In the genomic region with DNA sequence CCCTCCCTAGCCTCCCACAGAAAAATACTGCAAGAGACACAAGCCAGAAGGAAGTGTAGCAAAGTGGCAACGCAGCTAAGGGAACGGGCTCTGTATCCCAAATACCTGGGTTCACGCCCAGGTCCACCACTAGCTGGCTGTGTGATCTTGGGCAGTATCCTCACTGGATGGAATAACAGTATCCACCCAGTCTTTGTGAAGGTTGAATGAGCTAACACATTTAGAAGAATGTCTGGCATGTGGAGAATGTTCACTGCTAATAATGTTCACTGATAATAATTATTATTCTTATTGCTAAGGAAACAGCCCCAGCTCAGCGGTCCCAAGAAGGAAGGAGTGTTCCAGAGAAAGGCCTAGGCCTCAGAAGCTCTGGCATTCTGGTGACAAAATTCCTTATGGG, we compare ENCODE assay signal across 19 cellular contexts.
A peak's percentile ranks its signal among the peaks of the same experiment; 100 is the strongest.
DNase-seq lines count a peak whose midpoint lies in the region; ATAC-seq, FAIRE-seq and TF ChIP-seq lines count a peak whose summit lies in the region.
"Had no signal": no experiment of that assay in that cellular context is flagged by ENCODE, and none has a peak within 500 bp of the region (broad histone marks: within the 10 kb centered on the region; RNA-seq: fewer than 3 reads in every experiment).

No MANE protein-coding gene starts in this region.

- H3K36me3 Mint-ChIP-seq in activated CD4-positive, alpha-beta memory T cell treated with anti-CD3 and anti-CD28 coated beads for 36 hours: no peaks in the 10 kb centered on the region
- H3K36me3 Mint-ChIP-seq: activated naive CD4-positive, alpha-beta T cell treated with anti-CD3 and anti-CD28 coated beads, Interleukin-2, amount 50 U/mL, for 24 hours had no signal

- H3K27me3 ChIP-seq in right atrium auricular region (no peaks in the 10 kb centered on the region), upper lobe of right lung (no peaks in the 10 kb centered on the region), A673 (replicated peaks; ENCODE audit: insufficient read depth, low read depth, low read length, poor library complexity) (no peaks in the 10 kb centered on the region)
- H3K27me3 ChIP-seq: MG63 had no signal

- H3K4me3 Mint-ChIP-seq in activated CD4-positive, alpha-beta memory T cell treated with anti-CD3 and anti-CD28 coated beads for 36 hours: no peak overlapping the region
- H3K4me3 Mint-ChIP-seq: activated naive CD4-positive, alpha-beta T cell treated with anti-CD3 and anti-CD28 coated beads, Interleukin-2, amount 50 U/mL, for 24 hours; activated T-cell treated with anti-CD3 and anti-CD28 coated beads, Interleukin-2, amount 50 U/mL, for 24 hours; CD4-positive, alpha-beta T cell had no signal

- TF ChIP-seq CTCF in right atrium auricular region (IDR thresholded peaks at IDR 0.05) (no peak), upper lobe of right lung (IDR thresholded peaks at IDR 0.05) (no peak), A673 (conservative IDR thresholded peaks at IDR 0.05; ENCODE audit: low read depth, low read length) (no peak)

- no peak overlapping the region for H3K27ac Mint-ChIP-seq in activated CD4-positive, alpha-beta memory T cell treated with anti-CD3 and anti-CD28 coated beads for 36 hours
- H3K27ac Mint-ChIP-seq: activated naive CD4-positive, alpha-beta T cell treated with anti-CD3 and anti-CD28 coated beads, Interleukin-2, amount 50 U/mL, for 24 hours; activated T-cell treated with anti-CD3 and anti-CD28 coated beads, Interleukin-2, amount 50 U/mL, for 24 hours; CD4-positive, alpha-beta T cell had no signal

- peaks cover 9% of the 10 kb centered on the region for H3K27me3 Mint-ChIP-seq in activated CD4-positive, alpha-beta memory T cell treated with anti-CD3 and anti-CD28 coated beads for 36 hours

- H3K36me3 ChIP-seq in right atrium auricular region (peaks cover 11% of the 10 kb centered on the region), upper lobe of right lung (no peaks in the 10 kb centered on the region), A673 (ENCODE audit: insufficient read depth, low read length, poor library complexity, severe bottlenecking) (no peaks in the 10 kb centered on the region)
- H3K36me3 ChIP-seq: MG63 had no signal

- FAIRE-seq in GM19239 (lab: Jason Lieb, UNC): no peak
- FAIRE-seq: bronchial epithelial cell, keratinocyte had no signal

- no TSS peak for BruUV-seq in A673 (replicated peaks; lab: Mats Ljungman, UMichigan)

- H3K4me1 ChIP-seq in right atrium auricular region: peaks cover 0 to 30% of the 10 kb centered on the region in 2 donors
- H3K4me1 ChIP-seq in upper lobe of right lung: peaks cover 8% of the 10 kb centered on the region
- H3K4me1 ChIP-seq in A673 (ENCODE audit: insufficient read depth, low read length, poor library complexity, severe bottlenecking): no peaks in the 10 kb centered on the region
- H3K4me1 ChIP-seq: parathyroid adenoma had no signal

- H3K27ac ChIP-seq in right atrium auricular region (no peak overlapping the region), upper lobe of right lung (peak overlapping the region; percentile 11), A673 (ENCODE audit: low read depth, low read length, poor library complexity, severe bottlenecking) (no peak overlapping the region)
- H3K27ac ChIP-seq: parathyroid adenoma had no signal

- no peaks in the 10 kb centered on the region for H3K4me1 Mint-ChIP-seq in activated CD4-positive, alpha-beta memory T cell treated with anti-CD3 and anti-CD28 coated beads for 36 hours (ENCODE audit: low read depth)
- H3K4me1 Mint-ChIP-seq: activated naive CD4-positive, alpha-beta T cell treated with anti-CD3 and anti-CD28 coated beads, Interleukin-2, amount 50 U/mL, for 24 hours had no signal

- no peak for DNase-seq in Right ventricle myocardium inferior (ENCODE audit: missing footprints)
- DNase-seq in right atrium auricular region (ENCODE audit: low spot score): no peak
- DNase-seq in epidermal melanocyte (ENCODE audit: insufficient read length, low spot score): peak; percentile 45
- DNase-seq in left kidney (ENCODE audit: low read depth, low spot score): peak; percentile 71
- no peak for DNase-seq in upper lobe of right lung
- no peak for DNase-seq in GM19239 (ENCODE audit: insufficient read length, low spot score)
- DNase-seq in A673 (ENCODE audit: low spot score): no peak
- DNase-seq in activated CD4-positive, alpha-beta memory T cell treated with anti-CD3 and anti-CD28 coated beads for 36 hours: no peak
- DNase-seq: activated T-cell treated with anti-CD3 and anti-CD28 coated beads, Interleukin-2, amount 50 U/mL, for 24 hours; CD4-positive, alpha-beta T cell; MG63; NCI-H1930; NCI-H524; PC-3; stimulated activated naive CD4-positive, alpha-beta T cell had no signal

- H3K4me3 ChIP-seq in right atrium auricular region (no peak overlapping the region), upper lobe of right lung (no peak overlapping the region), A673 (ENCODE audit: low read depth, low read length, poor library complexity, severe bottlenecking) (no peak overlapping the region)
- H3K4me3 ChIP-seq: MG63 had no signal

- no peaks in the 10 kb centered on the region for H3K9me3 Mint-ChIP-seq in activated CD4-positive, alpha-beta memory T cell treated with anti-CD3 and anti-CD28 coated beads for 36 hours
- H3K9me3 Mint-ChIP-seq: activated naive CD4-positive, alpha-beta T cell treated with anti-CD3 and anti-CD28 coated beads, Interleukin-2, amount 50 U/mL, for 24 hours; activated T-cell treated with anti-CD3 and anti-CD28 coated beads, Interleukin-2, amount 50 U/mL, for 24 hours; CD4-positive, alpha-beta T cell had no signal

- POLR2A ChIA-PET in A673 (lab: Charles Lee; ENCODE audit: low non-redundant PET): no interaction called here
- POLR2A ChIA-PET in activated CD4-positive, alpha-beta memory T cell treated with anti-CD3 and anti-CD28 coated beads for 36 hours (lab: Charles Lee): no interaction called here

- no peaks in the 10 kb centered on the region for H3K9me3 ChIP-seq in right atrium auricular region
- H3K9me3 ChIP-seq in upper lobe of right lung: no peaks in the 10 kb centered on the region
- no peaks in the 10 kb centered on the region for H3K9me3 ChIP-seq in A673 (ENCODE audit: low read depth, low read length, poor library complexity, severe bottlenecking)
- H3K9me3 ChIP-seq: MG63 had no signal

- CTCF ChIA-PET in A673 (lab: Charles Lee): interaction anchor here (0.5 to 1.7 kb wide), 2 partner anchors 67 to 231 kb away, joined by 3 read pairs; no protein-coding TSS in a partner anchor
- CTCF ChIA-PET in activated CD4-positive, alpha-beta memory T cell treated with anti-CD3 and anti-CD28 coated beads for 36 hours (lab: Charles Lee): interaction anchor here (0.8 to 1.9 kb wide), 5 partner anchors 14 to 233 kb away, joined by 3 to 5 read pairs (median 4); no protein-coding TSS in a partner anchor

- intact Hi-C loops in Right ventricle myocardium inferior (cut with DNase I): no loop called here
- intact Hi-C loops in upper lobe of right lung (cut with DNase I): no loop called here
- intact Hi-C loops in A673 (cut with micrococcal nuclease; ENCODE audit: unreplicated experiment): no loop called here
- intact Hi-C loops in activated CD4-positive, alpha-beta memory T cell treated with anti-CD3 and anti-CD28 coated beads for 36 hours (cut with micrococcal nuclease): no loop called here

- peak; percentile 61 for ATAC-seq in Right ventricle myocardium inferior
- peak; percentile 37 for ATAC-seq in upper lobe of right lung
- ATAC-seq: PC-3 had no signal

Comparison
In these comparisons a context has a peak if more than half of its experiments do, and no peak if none do; other contexts are left out.
1. DNase-seq: peak in epidermal melanocyte (single experiment) and left kidney (single experiment); none in Right ventricle myocardium inferior (single experiment), right atrium auricular region (single experiment), upper lobe of right lung (single experiment), GM19239 (single experiment), A673 (single experiment) and activated CD4-positive, alpha-beta memory T cell treated with anti-CD3 and anti-CD28 coated beads for 36 hours (single experiment).